Comparison of ENCODE assay signal across 8 cellular contexts in genomic region chr6:73803562-73804221, GRCh38.
DNase-seq lines count a peak whose midpoint lies in the region; ATAC-seq and TF ChIP-seq lines count a peak whose summit lies in the region.

No MANE protein-coding gene starts in this region.

- H3K4me3 ChIP-seq in OCI-LY3 (ENCODE audit: low read length) (no peak overlapping the region), psoas muscle (no peak overlapping the region)

- ATAC-seq in psoas muscle (no peak), GM21447 (IDR thresholded peaks at IDR 0.05; ENCODE audit: unreplicated experiment) (no peak), GM19455 (IDR thresholded peaks at IDR 0.05; ENCODE audit: unreplicated experiment) (no peak)

- intact Hi-C loops in psoas muscle (cut with DNase I): no loop called here

- 28 to 38% (median 29%) methylated on average over 5 of the region's 5 CpGs for WGBS in psoas muscle, 3 donors

- H3K9ac ChIP-seq in OCI-LY3 (ENCODE audit: low read length): no peak overlapping the region

- H3K27me3 ChIP-seq in OCI-LY3 (ENCODE audit: low read depth, low read length) (no peaks in the 10 kb centered on the region), psoas muscle (ENCODE audit: insufficient read depth in 3 of 3, low read length in 2 of 3) (no peaks in the 10 kb centered on the region)

- H4K20me1 ChIP-seq in OCI-LY3 (ENCODE audit: insufficient read depth, low read length): no peaks in the 10 kb centered on the region

- H3K9me3 ChIP-seq in OCI-LY3 (ENCODE audit: insufficient read depth, low read length) (0 out of 2 replicates have a peak, but pooled peaks cover 3% of the 10 kb centered on the region), psoas muscle (peaks cover 3% of the 10 kb centered on the region)

- no peak overlapping the region for H3K4me2 ChIP-seq in OCI-LY3 (ENCODE audit: low read length)

- 0 out of 2 replicates have a peak overlapping the region, but pooled peaks have one; percentile 53 for H2AFZ ChIP-seq in OCI-LY3 (ENCODE audit: low read depth, low read length)

- DNase-seq in AG20443 (ENCODE audit: low spot score) (peak; percentile 67), epithelial cell of prostate (ENCODE audit: low read depth, low spot score) (peak; percentile 87), psoas muscle (no peak)
- no peak for DNase-seq in activated naive CD4-positive, alpha-beta T cell treated with anti-CD3 and anti-CD28 coated beads, Interleukin-2, amount 50 U/mL, for 16 hours

- peaks cover 15% of the 10 kb centered on the region for H3K4me1 ChIP-seq in OCI-LY3 (ENCODE audit: low read length)
- H3K4me1 ChIP-seq in psoas muscle: no peaks in the 10 kb centered on the region

- TF ChIP-seq CTCF in GM12873 (IDR thresholded peaks at IDR 0.05; ENCODE audit: insufficient read depth, low read depth, low read length, missing control alignments) (peak; percentile 50), OCI-LY3 (IDR thresholded peaks at IDR 0.05; ENCODE audit: low read depth, low read length) (peak; percentile 59), psoas muscle (IDR thresholded peaks at IDR 0.05) (peak; percentile 11)

- H3K36me3 ChIP-seq in OCI-LY3 (replicated peaks; ENCODE audit: low read depth, low read length): peaks cover 5% of the 10 kb centered on the region
- H3K36me3 ChIP-seq in psoas muscle (ENCODE audit: insufficient read depth in 1 of 2, low read depth in 1 of 2): no peaks in the 10 kb centered on the region

- H3K27ac ChIP-seq in OCI-LY3 (ENCODE audit: low read length): no peak overlapping the region
- peak overlapping the region; percentile 24 for H3K27ac ChIP-seq in epithelial cell of prostate
- H3K27ac ChIP-seq in psoas muscle: no peak overlapping the region

- H3K79me2 ChIP-seq in OCI-LY3 (ENCODE audit: low read length): no peaks in the 10 kb centered on the region

Comparison
In these comparisons a context has a peak if more than half of its experiments do, and no peak if none do; other contexts are left out.
1. DNase-seq: peak in AG20443 (single experiment) and epithelial cell of prostate (single experiment); none in psoas muscle (0 of 2) and activated naive CD4-positive, alpha-beta T cell treated with anti-CD3 and anti-CD28 coated beads, Interleukin-2, amount 50 U/mL, for 16 hours (single experiment).
2. Peak in every context shown above with its lines, with median percentiles within 50 percentile points of each other: CTCF ChIP-seq.